Comparison of ENCODE assay signal across 28 cellular contexts in genomic region chr12:114974333-114974732, GRCh38.
"Had no signal": no experiment of that assay in that cellular context is flagged by ENCODE, and none has a peak within 500 bp of the region (broad histone marks: within the 10 kb centered on the region; RNA-seq: fewer than 3 reads in every experiment).

No MANE protein-coding gene starts in this region.

- H3K9me3 ChIP-seq: colonic mucosa, esophagus muscularis mucosa, esophagus squamous epithelium, gastrocnemius medialis, gastroesophageal sphincter, heart left ventricle, heart right ventricle had no signal

- H3K4me3 Mint-ChIP-seq: dendritic cell treated with granulocyte-macrophage colony-stimulating factor and Interleukin-4, amounts not matched to agents 40 ng/mL and 50 ng/mL, for 4 days; effector memory CD8-positive, alpha-beta T cell; endodermal cell had no signal

- H3K4me1 Mint-ChIP-seq: endodermal cell had no signal

- H3K27me3 ChIP-seq: colonic mucosa, esophagus muscularis mucosa, esophagus squamous epithelium, foreskin keratinocyte, gastrocnemius medialis, gastroesophageal sphincter had no signal

- H3K9me3 Mint-ChIP-seq: dendritic cell treated with granulocyte-macrophage colony-stimulating factor and Interleukin-4, amounts not matched to agents 40 ng/mL and 50 ng/mL, for 4 days; endodermal cell had no signal

- H3K27me3 Mint-ChIP-seq: dendritic cell treated with granulocyte-macrophage colony-stimulating factor and Interleukin-4, amounts not matched to agents 40 ng/mL and 50 ng/mL, for 4 days; effector memory CD8-positive, alpha-beta T cell had no signal

- H3K27ac Mint-ChIP-seq: dendritic cell treated with granulocyte-macrophage colony-stimulating factor and Interleukin-4, amounts not matched to agents 40 ng/mL and 50 ng/mL, for 4 days; effector memory CD8-positive, alpha-beta T cell; endodermal cell had no signal

- ATAC-seq: effector memory CD8-positive, alpha-beta T cell; esophagus mucosa; foreskin keratinocyte; gastrocnemius medialis; gastroesophageal sphincter; heart left ventricle; heart right ventricle had no signal

- H3K36me3 ChIP-seq: colonic mucosa, esophagus muscularis mucosa, esophagus squamous epithelium, gastrocnemius medialis, gastroesophageal sphincter, heart left ventricle, heart right ventricle had no signal

- H3K4me3 ChIP-seq: colonic mucosa, coronary artery, dorsolateral prefrontal cortex, esophagus muscularis mucosa, esophagus squamous epithelium, gastrocnemius medialis, gastroesophageal sphincter, heart left ventricle, heart right ventricle had no signal

- H3K4me1 ChIP-seq: colonic mucosa, esophagus muscularis mucosa, esophagus squamous epithelium, foreskin keratinocyte, gastrocnemius medialis, gastroesophageal sphincter, heart left ventricle, heart right ventricle had no signal

- FAIRE-seq: colon, endometrium, endothelial cell of umbilical vein, frontal cortex had no signal

- DNase-seq: colonic mucosa; cortex of kidney; dermis blood vessel endothelial cell; dorsolateral prefrontal cortex; effector CD4-positive, alpha-beta T cell; effector CD8-positive, alpha-beta T cell; effector memory CD4-positive, alpha-beta T cell; effector memory CD8-positive, alpha-beta T cell; endodermal cell; erythroblast; esophagus squamous epithelium; foreskin keratinocyte; foreskin melanocyte; gastrocnemius medialis; glutamatergic neuron; head of caudate nucleus; heart left ventricle; heart right ventricle had no signal

- H3K27ac ChIP-seq: colonic mucosa, coronary artery, dorsolateral prefrontal cortex, epithelial cell of prostate, esophagus muscularis mucosa, esophagus squamous epithelium, foreskin keratinocyte, gastrocnemius medialis, gastroesophageal sphincter, heart left ventricle, heart right ventricle had no signal
